In the genomic region with DNA sequence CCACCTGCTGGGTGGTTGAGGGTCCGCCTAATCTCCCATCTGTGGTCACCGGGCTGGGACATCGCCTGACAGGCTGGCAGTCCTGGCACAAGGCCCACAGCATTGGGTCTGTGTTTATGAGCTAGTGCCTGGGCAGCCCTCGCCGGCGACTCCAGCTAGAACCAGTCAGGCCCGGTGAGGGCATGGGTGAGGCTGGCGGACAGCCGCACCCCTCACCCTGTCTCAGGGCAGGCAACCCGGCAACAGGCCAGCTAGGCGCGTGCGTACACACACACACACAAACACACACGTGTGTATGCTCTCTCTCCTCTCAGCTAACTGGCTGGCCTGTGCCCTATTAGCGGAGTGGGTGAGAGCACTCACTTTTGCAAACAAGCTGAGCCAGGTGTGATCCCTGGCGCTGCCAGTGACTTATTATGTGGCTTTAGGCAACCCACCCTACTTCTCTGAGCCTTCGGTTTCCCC, we compare ENCODE assay signal across 13 cellular contexts. TPM values are rescaled to one million over a fixed set of nuclear protein-coding genes. Genes with fewer than 3 reads are reported as not detected.
DNase-seq lines count a peak whose midpoint lies in the region; ATAC-seq, FAIRE-seq and TF ChIP-seq lines count a peak whose summit lies in the region.
"Had no signal": no experiment of that assay in that cellular context is flagged by ENCODE, and none has a peak within 500 bp of the region (broad histone marks: within the 10 kb centered on the region; RNA-seq: fewer than 3 reads in every experiment).

No MANE protein-coding gene starts in this region.

- intact Hi-C loops in kidney (cut with DNase I) (no loop called here), A673 (cut with micrococcal nuclease; ENCODE audit: unreplicated experiment) (no loop called here)

- H3K27me3 ChIP-seq in A673 (replicated peaks; ENCODE audit: insufficient read depth, low read depth, low read length, poor library complexity): no peaks in the 10 kb centered on the region

- POLR2A ChIA-PET in A673 (lab: Charles Lee; ENCODE audit: low non-redundant PET): no interaction called here

- H3K4me3 Mint-ChIP-seq in stimulated activated effector memory CD8-positive, alpha-beta T cell treated with anti-CD3 and anti-CD28 coated beads, Interleukin-12 subunit alpha, Interleukin-12 subunit beta, amount 100 ng/mL, for 72 hours: no peak overlapping the region
- H3K4me3 Mint-ChIP-seq: activated CD8-positive, alpha-beta T cell treated with anti-CD3 and anti-CD28 coated beads, Interleukin-2, amount 10 ng/mL, durations not matched to agents 7 days and 5 days had no signal

- ATAC-seq in stimulated activated effector memory CD8-positive, alpha-beta T cell treated with anti-CD3 and anti-CD28 coated beads, Interleukin-12 subunit alpha, Interleukin-12 subunit beta, amount 100 ng/mL, for 72 hours: no peak
- ATAC-seq in HG03025 (IDR thresholded peaks at IDR 0.05; ENCODE audit: low FRiP score, unreplicated experiment) (no peak), HG03159 (IDR thresholded peaks at IDR 0.05; ENCODE audit: unreplicated experiment) (no peak)
- ATAC-seq: activated CD8-positive, alpha-beta T cell treated with anti-CD3 and anti-CD28 coated beads, Interleukin-2, amount 10 ng/mL, durations not matched to agents 7 days and 5 days; SK-N-SH treated with all-trans-retinoic acid at 6 μM for 48 hours had no signal

- H3K4me3 ChIP-seq in kidney (ENCODE audit: low read length in 2 of 2): no peak overlapping the region
- H3K4me3 ChIP-seq in A673 (ENCODE audit: low read depth, low read length, poor library complexity, severe bottlenecking): no peak overlapping the region

- peaks cover 35% of the 10 kb centered on the region for H3K36me3 Mint-ChIP-seq in stimulated activated effector memory CD8-positive, alpha-beta T cell treated with anti-CD3 and anti-CD28 coated beads, Interleukin-12 subunit alpha, Interleukin-12 subunit beta, amount 100 ng/mL, for 72 hours

- H3K4me1 ChIP-seq in kidney (ENCODE audit: control insufficient read depth in 1 of 2, insufficient read depth in 1 of 2, low read depth in 1 of 2, low read length in 2 of 2) (peaks cover 56 to 66% of the 10 kb centered on the region in 2 donors), A673 (ENCODE audit: insufficient read depth, low read length, poor library complexity, severe bottlenecking) (no peaks in the 10 kb centered on the region)

- H3K27ac Mint-ChIP-seq in stimulated activated effector memory CD8-positive, alpha-beta T cell treated with anti-CD3 and anti-CD28 coated beads, Interleukin-12 subunit alpha, Interleukin-12 subunit beta, amount 100 ng/mL, for 72 hours: peak overlapping the region; percentile 63
- H3K27ac Mint-ChIP-seq: activated CD8-positive, alpha-beta T cell treated with anti-CD3 and anti-CD28 coated beads, Interleukin-2, amount 10 ng/mL, durations not matched to agents 7 days and 5 days had no signal

- no peaks in the 10 kb centered on the region for H3K9me3 Mint-ChIP-seq in stimulated activated effector memory CD8-positive, alpha-beta T cell treated with anti-CD3 and anti-CD28 coated beads, Interleukin-12 subunit alpha, Interleukin-12 subunit beta, amount 100 ng/mL, for 72 hours

- BruUV-seq in A673 (replicated peaks; lab: Mats Ljungman, UMichigan): no TSS peak

- TF ChIP-seq CTCF in kidney (IDR thresholded peaks at IDR 0.05; ENCODE audit: borderline replicate concordance, extremely low read depth, insufficient read depth) (no peak), A673 (conservative IDR thresholded peaks at IDR 0.05; ENCODE audit: low read depth, low read length) (no peak)

- FAIRE-seq in kidney (lab: Jason Lieb, UNC): no peak

- CTCF ChIA-PET in A673 (lab: Charles Lee): interaction anchor here (1.4 kb wide), 1 partner anchor 15 kb away, joined by 3 read pairs; no protein-coding TSS in a partner anchor

- H3K36me3 ChIP-seq in kidney (ENCODE audit: control insufficient read depth in 1 of 2, insufficient read depth in 2 of 2, low read length in 2 of 2): peaks cover 15 to 25% of the 10 kb centered on the region in 2 donors
- no peaks in the 10 kb centered on the region for H3K36me3 ChIP-seq in A673 (ENCODE audit: insufficient read depth, low read length, poor library complexity, severe bottlenecking)

- TF ChIP-seq RAD21 in Ishikawa (IDR thresholded peaks at IDR 0.05; ENCODE audit: low read depth): no peak

- H3K9ac ChIP-seq in kidney (ENCODE audit: low read length in 2 of 2): peak overlapping the region in 1 of 2 donors; percentile 52

- TF ChIP-seq EP300 in Ishikawa (IDR thresholded peaks at IDR 0.05; ENCODE audit: borderline replicate concordance): no peak; the same call in 1 of the 2 replicates

- H3K4me1 Mint-ChIP-seq in stimulated activated effector memory CD8-positive, alpha-beta T cell treated with anti-CD3 and anti-CD28 coated beads, Interleukin-12 subunit alpha, Interleukin-12 subunit beta, amount 100 ng/mL, for 72 hours: peaks cover 28% of the 10 kb centered on the region

- H3K9me3 ChIP-seq in kidney (ENCODE audit: control insufficient read depth in 1 of 2, low read length in 2 of 2): no peaks in the 10 kb centered on the region
- no peaks in the 10 kb centered on the region for H3K9me3 ChIP-seq in A673 (ENCODE audit: low read depth, low read length, poor library complexity, severe bottlenecking)

- DNase-seq in NCI-H774 (lab: John Stamatoyannopoulos, UW): peak; percentile 21
- peak; percentile 98 for DNase-seq in kidney
- no peak for DNase-seq in stimulated activated effector memory CD8-positive, alpha-beta T cell treated with anti-CD3 and anti-CD28 coated beads, Interleukin-12 subunit alpha, Interleukin-12 subunit beta, amount 100 ng/mL, for 72 hours (ENCODE audit: low spot score in 2 of 2)
- no peak for DNase-seq in A673 (ENCODE audit: low spot score)
- DNase-seq in retina: no peak
- DNase-seq: activated CD8-positive, alpha-beta T cell treated with anti-CD3 and anti-CD28 coated beads, Interleukin-2, amount 10 ng/mL, durations not matched to agents 7 days and 5 days; stimulated activated CD4-positive, alpha-beta T cell treated with anti-CD3 and anti-CD28 coated beads, Interleukin-1b, Interleukin-23, amount 100 ng/mL, for 48 hours had no signal

- H3K27ac ChIP-seq in kidney (ENCODE audit: low read depth in 2 of 2, low read length in 2 of 2) (peak overlapping the region; percentile 92 to 94), A673 (ENCODE audit: low read depth, low read length, poor library complexity, severe bottlenecking) (no peak overlapping the region)

TF ChIP-seq in Ishikawa, 13 proteins besides CTCF, POLR2A, EP300 and RAD21:
- peak; percentile 50; the same call in 1 of the 2 replicates for TF ChIP-seq NFIC (IDR thresholded peaks at IDR 0.05)
- TF ChIP-seq CEBPB (IDR thresholded peaks at IDR 0.05): no peak
- peak; percentile 20; the same call in 1 of the 2 replicates for TF ChIP-seq MAX (IDR thresholded peaks at IDR 0.05)
TF ChIP-seq in Ishikawa: peak in this region for 2.

RNA-seq across cellular contexts. Expression of gene HSD11B2, which starts 10.4 kb away (rescaled TPM):
- total RNA-seq in kidney (139 TPM), A673 (2021) (1.6 and 2.3 TPM in 2 replicates)
- polyA plus RNA-seq in kidney (ENCODE audit: insufficient read depth, low read depth, low replicate concordance): 1,022 TPM
- total RNA-seq: activated CD8-positive, alpha-beta T cell treated with anti-CD3 and anti-CD28 coated beads, Interleukin-2, amount 10 ng/mL, durations not matched to agents 7 days and 5 days; lung microvascular endothelial cell had no signal

RNA-seq across cellular contexts. Expression of gene ZDHHC1, which starts 25.0 kb away (rescaled TPM):
- 23.6 TPM for total RNA-seq in kidney
- 14.6 TPM for polyA plus RNA-seq in kidney (ENCODE audit: insufficient read depth, low read depth, low replicate concordance)
- total RNA-seq in A673 (2021): 5.3 and 6.8 TPM in 2 replicates

RNA-seq across cellular contexts. Expression of gene ATP6V0D1, which starts 39.6 kb away (rescaled TPM):
- total RNA-seq in kidney: 100 TPM
- polyA plus RNA-seq in kidney (ENCODE audit: insufficient read depth, low read depth, low replicate concordance): 208 TPM
- 56.5 and 63.9 TPM in 2 replicates for total RNA-seq in A673 (2021)

RNA-seq across cellular contexts. Expression of gene AGRP, which starts 42.0 kb away (rescaled TPM):
- not detected for total RNA-seq in kidney
- polyA plus RNA-seq in kidney (ENCODE audit: insufficient read depth, low read depth, low replicate concordance): 2.7 TPM
- not detected in 2 replicates for total RNA-seq in A673 (2021)
- total RNA-seq: activated CD8-positive, alpha-beta T cell treated with anti-CD3 and anti-CD28 coated beads, Interleukin-2, amount 10 ng/mL, durations not matched to agents 7 days and 5 days; epithelial cell of proximal tubule; lung microvascular endothelial cell had no signal

RNA-seq across cellular contexts. Expression of gene TPPP3, which starts 48.0 kb away (rescaled TPM):
- total RNA-seq in kidney: 8.2 TPM
- polyA plus RNA-seq in kidney (ENCODE audit: insufficient read depth, low read depth, low replicate concordance): 108 TPM
- 0.28 and 0.31 TPM in 2 replicates for total RNA-seq in A673 (2021)
- total RNA-seq: activated CD8-positive, alpha-beta T cell treated with anti-CD3 and anti-CD28 coated beads, Interleukin-2, amount 10 ng/mL, durations not matched to agents 7 days and 5 days; epithelial cell of proximal tubule; lung microvascular endothelial cell had no signal

Comparison
In these comparisons a context has a peak if more than half of its experiments do, and no peak if none do; other contexts are left out.
1. DNase-seq: peak in NCI-H774 (single experiment) and kidney (single experiment); none in stimulated activated effector memory CD8-positive, alpha-beta T cell treated with anti-CD3 and anti-CD28 coated beads, Interleukin-12 subunit alpha, Interleukin-12 subunit beta, amount 100 ng/mL, for 72 hours (0 of 2), A673 (single experiment) and retina (single experiment).
2. RNA of gene HSD11B2, which starts 10.4 kb away (total RNA-seq): 139 TPM in kidney (single experiment); 1.6 to 2.3 TPM in A673; every median in the first group is over 10 times any median in the second.